1 cellular context compared by ENCODE assay signal in genomic region chr1:61301824-61302652, GRCh38.
TF ChIP-seq lines count a peak whose summit lies in the region.

No MANE protein-coding gene starts in this region.

TF ChIP-seq in HepG2, 621 proteins besides CTCF, POLR2A, EP300 and RAD21 (continued from another document and continues in another):
- TF ChIP-seq BCL3 (CRISPR knock-in tag; IDR thresholded peaks at IDR 0.05) (no peak), ZC3H4 (CRISPR knock-in tag; IDR thresholded peaks at IDR 0.05; ENCODE audit: borderline replicate concordance) (no peak), ZNF274 (CRISPR knock-in tag; IDR thresholded peaks at IDR 0.05) (no peak), SRSF4 (IDR thresholded peaks at IDR 0.05; ENCODE audit: low read depth, low read length, poor library complexity, severe bottlenecking) (no peak), CREBL2 (CRISPR knock-in tag; IDR thresholded peaks at IDR 0.05; ENCODE audit: borderline replicate concordance) (no peak), IRF1 (CRISPR knock-in tag; IDR thresholded peaks at IDR 0.05; ENCODE audit: low read depth) (no peak), TBX3 (IDR thresholded peaks at IDR 0.05; ENCODE audit: borderline replicate concordance) (peak; percentile 83; the same call in 1 of the 2 replicates), RBM39 (IDR thresholded peaks at IDR 0.05; ENCODE audit: low read depth, low read length, poor library complexity, severe bottlenecking) (no peak), ZNF674 (CRISPR knock-in tag; IDR thresholded peaks at IDR 0.05; ENCODE audit: low read depth) (no peak), ZNF784 (CRISPR knock-in tag; IDR thresholded peaks at IDR 0.05; ENCODE audit: borderline replicate concordance) (no peak), AKAP8 (CRISPR knock-in tag; IDR thresholded peaks at IDR 0.05) (no peak), POLR2AphosphoS5 (IDR thresholded peaks at IDR 0.05; ENCODE audit: low read depth, low read length) (no peak), SIN3B (IDR thresholded peaks at IDR 0.05; ENCODE audit: low read length) (no peak), SP4 (CRISPR knock-in tag; IDR thresholded peaks at IDR 0.05) (no peak), CHD4 (IDR thresholded peaks at IDR 0.05; ENCODE audit: borderline replicate concordance, low read length) (no peak), KAT8 (CRISPR knock-in tag; IDR thresholded peaks at IDR 0.05) (no peak), FOXO4 (CRISPR knock-in tag; conservative IDR thresholded peaks at IDR 0.05) (no peak), ZBTB34 (CRISPR knock-in tag; IDR thresholded peaks at IDR 0.05) (no peak), ZNF737 (CRISPR knock-in tag; IDR thresholded peaks at IDR 0.05; ENCODE audit: borderline replicate concordance) (no peak), ZNF276 (CRISPR knock-in tag; IDR thresholded peaks at IDR 0.05; ENCODE audit: low read depth) (no peak), TFE3 (CRISPR knock-in tag; IDR thresholded peaks at IDR 0.05) (no peak), ZFP41 (CRISPR knock-in tag; IDR thresholded peaks at IDR 0.05; ENCODE audit: borderline replicate concordance) (no peak), RARA (CRISPR knock-in tag; IDR thresholded peaks at IDR 0.05) (peak; percentile 18; the same call in 1 of the 2 replicates), HMGXB3 (CRISPR knock-in tag; IDR thresholded peaks at IDR 0.05; ENCODE audit: borderline replicate concordance) (no peak), HOXA3 (CRISPR knock-in tag; IDR thresholded peaks at IDR 0.05) (peak; percentile 23; the same call in 1 of the 2 replicates), ZNF292 (CRISPR knock-in tag; IDR thresholded peaks at IDR 0.05; ENCODE audit: borderline replicate concordance, low read depth) (peak; percentile 37; the same call in 1 of the 2 replicates), MEIS2 (CRISPR knock-in tag; IDR thresholded peaks at IDR 0.05) (peak; percentile 42; the same call in 1 of the 2 replicates), ZNF230 (CRISPR knock-in tag; IDR thresholded peaks at IDR 0.05) (no peak), ZSCAN22 (CRISPR knock-in tag; IDR thresholded peaks at IDR 0.05) (no peak), ZNF709 (CRISPR knock-in tag; IDR thresholded peaks at IDR 0.05) (no peak), ATF4 (CRISPR knock-in tag; IDR thresholded peaks at IDR 0.05) (no peak), THAP9 (CRISPR knock-in tag; IDR thresholded peaks at IDR 0.05; ENCODE audit: borderline replicate concordance) (no peak), ZNF770 (CRISPR knock-in tag; IDR thresholded peaks at IDR 0.05) (no peak), NR0B2 (CRISPR knock-in tag; IDR thresholded peaks at IDR 0.05) (no peak), NFKB2 (CRISPR knock-in tag; IDR thresholded peaks at IDR 0.05; ENCODE audit: borderline replicate concordance) (no peak)
